In genomic region chr12:71521125-71521524, GRCh38 we compare ENCODE assay signal across 36 cellular contexts.
"Had no signal": no experiment of that assay in that cellular context is flagged by ENCODE, and none has a peak within 500 bp of the region (broad histone marks: within the 10 kb centered on the region; RNA-seq: fewer than 3 reads in every experiment).

No MANE protein-coding gene starts in this region.

- H3K4me1 Mint-ChIP-seq: activated naive CD4-positive, alpha-beta T cell treated with anti-CD3 and anti-CD28 coated beads, Interleukin-2, amount 10 ng/mL, durations not matched to agents 7 days and 5 days; activated naive CD8-positive, alpha-beta T cell treated with anti-CD3 and anti-CD28 coated beads, Interleukin-2, amount 50 U/mL, for 24 hours had no signal

- DNase-seq: activated CD4-positive, alpha-beta T cell treated with anti-CD3 and anti-CD28 coated beads for 1 hour; activated CD4-positive, alpha-beta T cell treated with anti-CD3 and anti-CD28 coated beads for 48 hours; activated CD4-positive, CD25-positive, alpha-beta regulatory T cell; activated CD8-positive, alpha-beta memory T cell treated with anti-CD3 and anti-CD28 coated beads, Interleukin-2, amount 50 U/mL, for 4 hours; activated CD8-positive, alpha-beta T cell treated with anti-CD3 and anti-CD28 coated beads for 36 hours; activated naive CD4-positive, alpha-beta T cell treated with anti-CD3 and anti-CD28 coated beads, Interleukin-2, amount 10 ng/mL, durations not matched to agents 7 days and 5 days; activated naive CD8-positive, alpha-beta T cell treated with anti-CD3 and anti-CD28 coated beads, Interleukin-2, amount 50 U/mL, for 24 hours; activated T-cell treated with anti-CD3 and anti-CD28 coated beads for 4 hours; activated T-cell treated with anti-CD3 and anti-CD28 coated beads, Interleukin-2, amount 50 U/mL, for 4 hours; anterior cingulate cortex; brain microvascular endothelial cell; central memory CD4-positive, alpha-beta T cell; NCI-H1092 treated with DMSO at 0.1 percent for 48 hours; NCI-H1417; NCI-H146; NCI-H187; NCI-H2029 treated with DMSO at 0.1 percent for 48 hours; NCI-H2107; NCI-H2171; NCI-H510A; NCI-H526; NCI-H748 treated with DMSO at 0.1 percent for 48 hours; NK-92 treated with Interleukin-12 subunit alpha and Interleukin-12 subunit beta, amount 100 ng/mL, for 24 hours; PC-9; SIG-M5; SW 1271; T-helper 1 cell; T-helper 2 cell; T-helper 9 cell had no signal

- H3K4me2 ChIP-seq: PC-9 had no signal

- ATAC-seq: activated CD8-positive, alpha-beta T cell treated with anti-CD3 and anti-CD28 coated beads for 36 hours; activated naive CD8-positive, alpha-beta T cell treated with anti-CD3 and anti-CD28 coated beads, Interleukin-2, amount 50 U/mL, for 24 hours; activated T-cell treated with anti-CD3 and anti-CD28 coated beads, Interleukin-2, amount 50 U/mL, for 4 hours; K562; Right ventricle myocardium inferior; SK-N-SH treated with all-trans-retinoic acid at 6 μM for 48 hours had no signal

- H3K27me3 ChIP-seq: brain microvascular endothelial cell had no signal

- H2AFZ ChIP-seq: PC-9 had no signal

- H3K4me3 ChIP-seq: K562, PC-9 had no signal

- H3K36me3 Mint-ChIP-seq: activated naive CD4-positive, alpha-beta T cell treated with anti-CD3 and anti-CD28 coated beads, Interleukin-2, amount 10 ng/mL, durations not matched to agents 7 days and 5 days; activated naive CD8-positive, alpha-beta T cell had no signal

- H3K36me3 ChIP-seq: brain microvascular endothelial cell had no signal

- H3K27ac ChIP-seq: brain microvascular endothelial cell, PC-9, RWPE1, VCaP had no signal

- H3K27ac Mint-ChIP-seq: activated CD8-positive, alpha-beta T cell treated with anti-CD3 and anti-CD28 coated beads for 36 hours; activated naive CD4-positive, alpha-beta T cell treated with anti-CD3 and anti-CD28 coated beads, Interleukin-2, amount 10 ng/mL, durations not matched to agents 7 days and 5 days; activated naive CD8-positive, alpha-beta T cell; activated naive CD8-positive, alpha-beta T cell treated with anti-CD3 and anti-CD28 coated beads, Interleukin-2, amount 50 U/mL, for 24 hours; activated T-helper 1 cell treated with anti-CD3 and anti-CD28 coated beads, Interleukin-12 subunit alpha, Interleukin-12 subunit beta, Interleukin-2, Interleukin-4 antibody, amounts not matched to agents 30 ng/mL and 10 ng/mL and 1 ng/mL, durations not matched to agents 14 hours and 24 hours and 36 hours had no signal

- H3K4me3 Mint-ChIP-seq: activated CD8-positive, alpha-beta T cell treated with anti-CD3 and anti-CD28 coated beads for 36 hours; activated naive CD4-positive, alpha-beta T cell treated with anti-CD3 and anti-CD28 coated beads, Interleukin-2, amount 10 ng/mL, durations not matched to agents 7 days and 5 days; activated naive CD8-positive, alpha-beta T cell; activated naive CD8-positive, alpha-beta T cell treated with anti-CD3 and anti-CD28 coated beads, Interleukin-2, amount 50 U/mL, for 24 hours; activated T-cell treated with anti-CD3 and anti-CD28 coated beads, Interleukin-2, amount 50 U/mL, for 4 hours; activated T-helper 1 cell treated with anti-CD3 and anti-CD28 coated beads, Interleukin-12 subunit alpha, Interleukin-12 subunit beta, Interleukin-2, Interleukin-4 antibody, amounts not matched to agents 30 ng/mL and 10 ng/mL and 1 ng/mL, durations not matched to agents 14 hours and 24 hours and 36 hours had no signal

- H3K9me3 Mint-ChIP-seq: activated CD8-positive, alpha-beta T cell treated with anti-CD3 and anti-CD28 coated beads for 36 hours; activated naive CD4-positive, alpha-beta T cell treated with anti-CD3 and anti-CD28 coated beads, Interleukin-2, amount 10 ng/mL, durations not matched to agents 7 days and 5 days; activated naive CD8-positive, alpha-beta T cell treated with anti-CD3 and anti-CD28 coated beads, Interleukin-2, amount 50 U/mL, for 24 hours; activated T-helper 1 cell treated with anti-CD3 and anti-CD28 coated beads, Interleukin-12 subunit alpha, Interleukin-12 subunit beta, Interleukin-2, Interleukin-4 antibody, amounts not matched to agents 30 ng/mL and 10 ng/mL and 1 ng/mL, durations not matched to agents 14 hours and 24 hours and 36 hours had no signal
